Comparison of ENCODE assay signal across 8 cellular contexts in genomic region chr11:9015677-9016076, GRCh38. TPM values are rescaled to one million over a fixed set of nuclear protein-coding genes. Genes with fewer than 3 reads are reported as not detected.
DNase-seq lines count a peak whose midpoint lies in the region; ATAC-seq, FAIRE-seq and TF ChIP-seq lines count a peak whose summit lies in the region.

No MANE protein-coding gene starts in this region.

- H3K27me3 Mint-ChIP-seq in activated T-cell treated with anti-CD3 and anti-CD28 coated beads, Interleukin-2, amount 50 U/mL, for 72 hours (ENCODE audit: low read depth), result peaks cover 14% of the 10 kb centered on the region

- H3K36me3 ChIP-seq in Peyer's patch (no peaks in the 10 kb centered on the region), neutrophil (no peaks in the 10 kb centered on the region)

- no peak for FAIRE-seq in urothelium cell line (lab: Jason Lieb, UNC)

- H3K27me3 ChIP-seq in Peyer's patch (no peaks in the 10 kb centered on the region), neutrophil (peaks cover 6% of the 10 kb centered on the region)

- H3K9me3 ChIP-seq in Peyer's patch (no peaks in the 10 kb centered on the region), neutrophil (no peaks in the 10 kb centered on the region)

- peak in 12 of 14 donors; percentile 20 to 98 (median 53) for DNase-seq in C1 segment of cervical spinal cord (lab: John Stamatoyannopoulos, UW)
- peak; percentile 72 for DNase-seq in Jurkat, Clone E6-1 (ENCODE audit: low read depth, low spot score)
- DNase-seq in Peyer's patch, result peak in 2 of 3 donors; percentile 49 to 83
- peak; percentile 58 to 68 for DNase-seq in activated T-cell treated with anti-CD3 and anti-CD28 coated beads, Interleukin-2, amount 50 U/mL, for 72 hours
- peak; percentile 83 for DNase-seq in fibroblast of the aortic adventitia (ENCODE audit: low read depth)
- DNase-seq in urothelium cell line (ENCODE audit: low spot score), result peak; percentile 81

- peaks cover 19% of the 10 kb centered on the region for H3K4me1 Mint-ChIP-seq in activated T-cell treated with anti-CD3 and anti-CD28 coated beads, Interleukin-2, amount 50 U/mL, for 72 hours (ENCODE audit: low read depth)

- H3K27ac ChIP-seq in Peyer's patch (no peak overlapping the region), neutrophil (no peak overlapping the region)

- no peak overlapping the region for H3K4me3 ChIP-seq in Jurkat, Clone E6-1 (ENCODE audit: low read length)
- no peak overlapping the region for H3K4me3 ChIP-seq in Peyer's patch
- H3K4me3 ChIP-seq in fibroblast of the aortic adventitia (ENCODE audit: low read depth, low read length), result no peak overlapping the region
- no peak overlapping the region for H3K4me3 ChIP-seq in neutrophil (ENCODE audit: low read depth in 1 of 2, low read length in 1 of 2)

- no peaks in the 10 kb centered on the region for H3K9me3 Mint-ChIP-seq in activated T-cell treated with anti-CD3 and anti-CD28 coated beads, Interleukin-2, amount 50 U/mL, for 72 hours

- H3K4me3 Mint-ChIP-seq in activated T-cell treated with anti-CD3 and anti-CD28 coated beads, Interleukin-2, amount 50 U/mL, for 72 hours, result no peak overlapping the region

- peak; percentile 79 for ATAC-seq in GM19328 (IDR thresholded peaks at IDR 0.05; ENCODE audit: unreplicated experiment)
- ATAC-seq in activated T-cell treated with anti-CD3 and anti-CD28 coated beads, Interleukin-2, amount 50 U/mL, for 72 hours (replicated peaks in 1 of 2), result peak; percentile 79 to 81

- H3K4me1 ChIP-seq in Peyer's patch (no peaks in the 10 kb centered on the region), neutrophil (ENCODE audit: control insufficient read depth in 1 of 2, insufficient read depth in 1 of 2, low read depth in 1 of 2, low read length in 1 of 2) (peaks cover 10 to 12% of the 10 kb centered on the region in 2 experiments)

- no peak overlapping the region for H3K27ac Mint-ChIP-seq in activated T-cell treated with anti-CD3 and anti-CD28 coated beads, Interleukin-2, amount 50 U/mL, for 72 hours

- TF ChIP-seq POLR2A in Peyer's patch (IDR thresholded peaks at IDR 0.05), result no peak

- TF ChIP-seq CTCF in Peyer's patch (IDR thresholded peaks at IDR 0.05) (peak; percentile 60 to 76 (median 74)), fibroblast of the aortic adventitia (IDR thresholded peaks at IDR 0.05; ENCODE audit: insufficient read depth, low read length) (peak; percentile 79), neutrophil (IDR thresholded peaks at IDR 0.05) (peak; percentile 37)

- H3K36me3 Mint-ChIP-seq in activated T-cell treated with anti-CD3 and anti-CD28 coated beads, Interleukin-2, amount 50 U/mL, for 72 hours (ENCODE audit: insufficient read depth in 2 of 2), result no peaks in the 10 kb centered on the region

RNA-seq across cellular contexts. Expression of gene NRIP3, which starts 11.9 kb away (rescaled TPM):
- 6.6 TPM for polyA plus RNA-seq in Jurkat, Clone E6-1 (2012; ENCODE audit: insufficient read depth, insufficient read length)
- total RNA-seq in Peyer's patch (1 to 10 TPM in 1 of 4 donors, under 1 TPM in 1, not detected in 2; 0.80 to 1.7 TPM), fibroblast of the aortic adventitia (ENCODE audit: low replicate concordance) (4.3 and 21.3 TPM in 2 replicates)
- total RNA-seq in activated T-cell treated with anti-CD3 and anti-CD28 coated beads, Interleukin-2, amount 50 U/mL, for 72 hours, result 1 to 10 TPM; 3.1 to 3.2 TPM

RNA-seq across cellular contexts. Expression of gene TMEM9B, which starts 51.4 kb away (rescaled TPM):
- polyA plus RNA-seq in Jurkat, Clone E6-1 (2012; ENCODE audit: insufficient read depth, insufficient read length), result 18.5 TPM
- total RNA-seq in Peyer's patch (10 to 100 TPM; 23.1 to 84.2 (median 53.6) TPM), fibroblast of the aortic adventitia (ENCODE audit: low replicate concordance) (28.5 and 57.8 TPM in 2 replicates)
- 10 to 100 TPM; 19.9 to 20.7 TPM for total RNA-seq in activated T-cell treated with anti-CD3 and anti-CD28 coated beads, Interleukin-2, amount 50 U/mL, for 72 hours
